28 cellular contexts compared by ENCODE assay signal in the genomic region with DNA sequence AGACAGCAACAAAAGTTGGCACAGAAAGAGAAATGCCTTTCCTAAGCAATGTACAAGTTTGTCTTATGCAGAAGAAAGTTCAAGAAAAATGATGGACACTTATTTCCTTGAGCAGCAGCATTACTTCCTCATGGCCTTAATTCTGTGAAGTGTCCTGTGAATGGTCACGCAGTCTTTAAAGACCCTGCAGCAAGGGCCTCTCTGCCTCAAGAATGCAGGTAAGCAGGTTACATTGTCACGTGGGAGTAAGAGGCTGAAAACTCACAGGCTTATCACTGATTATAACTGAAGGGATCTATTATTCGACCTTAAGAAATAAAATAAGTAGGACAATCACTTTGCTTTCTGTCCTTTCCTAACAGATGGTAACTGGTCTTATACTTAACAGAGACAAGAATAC.
"Had no signal": no experiment of that assay in that cellular context is flagged by ENCODE, and none has a peak within 500 bp of the region (broad histone marks: within the 10 kb centered on the region; RNA-seq: fewer than 3 reads in every experiment).

No MANE protein-coding gene starts in this region.

- H3K4me3 ChIP-seq: heart right ventricle, hepatocyte, lung, mucosa of descending colon, ovary, prostate gland, skin epidermis, stomach, testis, thyroid gland, transverse colon, vagina had no signal

- H3K4me2 ChIP-seq: hepatocyte had no signal

- H3K27ac ChIP-seq: heart right ventricle, hepatocyte, ovary, prostate gland, skin epidermis, stomach, testis, thyroid gland, transverse colon, vagina had no signal

- H3K27ac Mint-ChIP-seq: naive thymus-derived CD4-positive, alpha-beta T cell; natural killer cell treated with Interleukin-12 subunit alpha and Interleukin-12 subunit beta and Interleukin-15 and Interleukin-18, amount 100 ng/mL, for 72 hours; stimulated activated naive B cell treated with anti-CD40 and anti-IgM and Interleukin-4, amounts not matched to agents 10 μg/mL and 1 μg/mL and 100 μg/mL, for 72 hours had no signal

- H3K36me3 ChIP-seq: ovary, prostate gland, vagina had no signal

- H3K4me3 Mint-ChIP-seq: naive thymus-derived CD4-positive, alpha-beta T cell; natural killer cell treated with Interleukin-12 subunit alpha and Interleukin-12 subunit beta and Interleukin-15 and Interleukin-18, amount 100 ng/mL, for 72 hours; stimulated activated naive B cell treated with anti-CD40 and anti-IgM and Interleukin-4, amounts not matched to agents 10 μg/mL and 1 μg/mL and 100 μg/mL, for 72 hours had no signal

- H3K36me3 Mint-ChIP-seq: natural killer cell treated with Interleukin-12 subunit alpha and Interleukin-12 subunit beta and Interleukin-15 and Interleukin-18, amount 100 ng/mL, for 72 hours had no signal

- ATAC-seq: heart right ventricle; left cardiac atrium; left lobe of liver; mucosa of descending colon; naive thymus-derived CD4-positive, alpha-beta T cell; natural killer cell treated with Interleukin-12 subunit alpha and Interleukin-12 subunit beta and Interleukin-15 and Interleukin-18, amount 100 ng/mL, for 72 hours; right cardiac atrium; sciatic nerve; stimulated activated naive B cell treated with anti-CD40 and anti-IgM and Interleukin-4, amounts not matched to agents 10 μg/mL and 1 μg/mL and 100 μg/mL, for 72 hours; stimulated activated naive CD8-positive, alpha-beta T cell treated with anti-CD3 and anti-CD28 coated beads, Interleukin-15, Interleukin-2, amounts not matched to agents 100 U/mL and 50 U/mL, for 24 hours had no signal

- H3K27me3 Mint-ChIP-seq: naive thymus-derived CD4-positive, alpha-beta T cell; natural killer cell treated with Interleukin-12 subunit alpha and Interleukin-12 subunit beta and Interleukin-15 and Interleukin-18, amount 100 ng/mL, for 72 hours; stimulated activated naive B cell treated with anti-CD40 and anti-IgM and Interleukin-4, amounts not matched to agents 10 μg/mL and 1 μg/mL and 100 μg/mL, for 72 hours had no signal

- H3K9me3 Mint-ChIP-seq: naive thymus-derived CD4-positive, alpha-beta T cell; natural killer cell treated with Interleukin-12 subunit alpha and Interleukin-12 subunit beta and Interleukin-15 and Interleukin-18, amount 100 ng/mL, for 72 hours; stimulated activated naive B cell treated with anti-CD40 and anti-IgM and Interleukin-4, amounts not matched to agents 10 μg/mL and 1 μg/mL and 100 μg/mL, for 72 hours had no signal

- DNase-seq: heart right ventricle; kidney glomerular epithelial cell; left cardiac atrium; midbrain; mucosa of descending colon; naive thymus-derived CD4-positive, alpha-beta T cell; ovary; posterior cingulate gyrus; retina; right cardiac atrium; stimulated activated CD4-positive, alpha-beta T cell treated with anti-CD3 and anti-CD28 coated beads, Interleukin-12 subunit alpha, Interleukin-12 subunit beta, amount 100 ng/mL, for 4 hours; stimulated activated CD4-positive, alpha-beta T cell treated with anti-CD3 and anti-CD28 coated beads, Interleukin-15, amount 100 ng/mL, for 24 hours; stimulated activated CD4-positive, alpha-beta T cell treated with anti-CD3 and anti-CD28 coated beads, Interleukin-2, amount 100 ng/mL, for 24 hours; stimulated activated CD4-positive, alpha-beta T cell treated with anti-CD3 and anti-CD28 coated beads, Interleukin-4, amount 100 ng/mL, for 1 hour; stimulated activated naive B cell treated with anti-CD40 and anti-IgM and Interleukin-4, amounts not matched to agents 10 μg/mL and 1 μg/mL and 100 μg/mL, for 72 hours; stimulated activated naive CD8-positive, alpha-beta T cell treated with anti-CD3 and anti-CD28 coated beads, Interleukin-15, Interleukin-2, amounts not matched to agents 100 U/mL and 50 U/mL, for 24 hours; stomach; testis; thyroid gland; transverse colon had no signal

- H2AFZ ChIP-seq: hepatocyte had no signal

- H3K79me2 ChIP-seq: hepatocyte had no signal

- H3K27me3 ChIP-seq: heart right ventricle, hepatocyte, stomach, testis, thyroid gland, transverse colon, vagina had no signal

- H3K4me1 ChIP-seq: heart right ventricle, prostate gland, stomach, testis, thyroid gland, transverse colon, vagina had no signal

- H3K9me3 ChIP-seq: heart right ventricle, mucosa of descending colon, ovary, prostate gland, stomach, testis, thyroid gland, transverse colon, vagina had no signal

- H3K4me1 Mint-ChIP-seq: naive thymus-derived CD4-positive, alpha-beta T cell; stimulated activated naive B cell treated with anti-CD40 and anti-IgM and Interleukin-4, amounts not matched to agents 10 μg/mL and 1 μg/mL and 100 μg/mL, for 72 hours had no signal
